Comparison of ENCODE assay signal across 8 cellular contexts in the genomic region with DNA sequence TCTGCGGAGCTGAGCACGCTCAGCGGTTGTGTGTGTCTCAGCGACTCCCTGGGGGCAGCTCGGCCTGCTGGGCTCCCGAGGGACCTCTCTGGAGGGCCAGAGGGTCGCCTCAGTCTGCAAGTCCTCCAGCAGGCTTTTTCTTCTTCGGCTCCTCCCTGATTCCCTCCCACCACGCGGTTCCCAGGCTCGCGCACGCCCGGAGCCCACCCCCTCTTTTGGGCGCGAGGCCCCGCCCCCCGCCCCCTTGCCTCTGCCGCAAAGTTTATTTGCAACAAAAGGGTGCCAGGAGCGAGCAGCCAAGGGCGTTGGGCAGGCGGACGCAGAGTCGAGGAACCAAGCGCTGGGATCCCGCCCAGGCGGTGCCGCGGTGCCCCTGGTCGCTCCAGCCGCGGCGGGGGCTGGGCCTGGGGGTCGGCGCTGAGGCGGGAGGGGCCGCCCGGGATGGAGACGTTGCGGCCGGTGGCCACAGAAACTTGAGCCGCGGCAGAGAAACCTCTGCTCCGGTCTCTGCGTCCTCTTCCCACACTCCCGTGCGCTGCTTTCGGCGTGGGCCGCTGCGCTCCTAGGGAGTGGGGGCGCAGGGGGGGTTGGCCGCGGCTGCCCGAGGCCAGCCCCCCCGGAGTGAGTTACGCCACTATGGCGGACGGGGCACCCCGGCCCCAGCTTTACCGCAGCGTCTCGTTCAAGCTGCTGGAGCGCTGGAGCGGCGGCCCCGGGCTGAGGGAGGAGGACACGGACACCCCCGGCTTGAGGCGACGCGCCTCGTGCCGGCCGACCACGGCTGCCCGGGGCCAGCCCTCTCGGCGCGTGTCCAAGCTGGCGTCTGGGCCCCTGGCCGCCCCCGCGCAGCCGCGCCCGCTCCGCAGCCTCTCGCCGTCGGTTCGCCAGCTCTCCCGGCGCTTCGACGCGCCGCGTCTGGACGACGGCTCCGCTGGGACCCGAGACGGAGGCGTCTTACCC. TPM values are rescaled to one million over a fixed set of nuclear protein-coding genes. Genes with fewer than 3 reads are reported as not detected.
A peak's percentile ranks its signal among the peaks of the same experiment; 100 is the strongest.
DNase-seq lines count a peak whose midpoint lies in the region; ATAC-seq and TF ChIP-seq lines count a peak whose summit lies in the region.

A gene with protein sequence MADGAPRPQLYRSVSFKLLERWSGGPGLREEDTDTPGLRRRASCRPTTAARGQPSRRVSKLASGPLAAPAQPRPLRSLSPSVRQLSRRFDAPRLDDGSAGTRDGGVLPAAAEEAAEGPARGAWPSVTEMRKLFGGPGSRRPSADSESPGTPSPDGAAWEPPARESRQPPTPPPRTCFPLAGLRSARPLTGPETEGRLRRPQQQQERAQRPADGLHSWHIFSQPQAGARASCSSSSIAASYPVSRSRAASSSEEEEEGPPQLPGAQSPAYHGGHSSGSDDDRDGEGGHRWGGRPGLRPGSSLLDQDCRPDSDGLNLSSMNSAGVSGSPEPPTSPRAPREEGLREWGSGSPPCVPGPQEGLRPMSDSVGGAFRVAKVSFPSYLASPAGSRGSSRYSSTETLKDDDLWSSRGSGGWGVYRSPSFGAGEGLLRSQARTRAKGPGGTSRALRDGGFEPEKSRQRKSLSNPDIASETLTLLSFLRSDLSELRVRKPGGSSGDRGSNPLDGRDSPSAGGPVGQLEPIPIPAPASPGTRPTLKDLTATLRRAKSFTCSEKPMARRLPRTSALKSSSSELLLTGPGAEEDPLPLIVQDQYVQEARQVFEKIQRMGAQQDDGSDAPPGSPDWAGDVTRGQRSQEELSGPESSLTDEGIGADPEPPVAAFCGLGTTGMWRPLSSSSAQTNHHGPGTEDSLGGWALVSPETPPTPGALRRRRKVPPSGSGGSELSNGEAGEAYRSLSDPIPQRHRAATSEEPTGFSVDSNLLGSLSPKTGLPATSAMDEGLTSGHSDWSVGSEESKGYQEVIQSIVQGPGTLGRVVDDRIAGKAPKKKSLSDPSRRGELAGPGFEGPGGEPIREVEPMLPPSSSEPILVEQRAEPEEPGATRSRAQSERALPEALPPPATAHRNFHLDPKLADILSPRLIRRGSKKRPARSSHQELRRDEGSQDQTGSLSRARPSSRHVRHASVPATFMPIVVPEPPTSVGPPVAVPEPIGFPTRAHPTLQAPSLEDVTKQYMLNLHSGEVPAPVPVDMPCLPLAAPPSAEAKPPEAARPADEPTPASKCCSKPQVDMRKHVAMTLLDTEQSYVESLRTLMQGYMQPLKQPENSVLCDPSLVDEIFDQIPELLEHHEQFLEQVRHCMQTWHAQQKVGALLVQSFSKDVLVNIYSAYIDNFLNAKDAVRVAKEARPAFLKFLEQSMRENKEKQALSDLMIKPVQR (N-terminal part only) (plus strand): TSS at position 274 of the 960 bp plus-strand sequence. CDS start 363 bp downstream, at position 637.

- peak within 1 kb of the TSS; percentile 99 for H2AFZ ChIP-seq in Karpas-422 (ENCODE audit: low read length)

- H3K4me1 ChIP-seq in Karpas-422 (ENCODE audit: low read length): peaks cover 14% of the 10 kb centered on the region

- H4K20me1 ChIP-seq in Karpas-422 (ENCODE audit: insufficient read depth, low read depth, low read length): no peaks in the 10 kb centered on the region

- no peak for TF ChIP-seq CTCF in brain microvascular endothelial cell (IDR thresholded peaks at IDR 0.05; ENCODE audit: low read depth, low read length, missing control alignments)

- H3K4me2 ChIP-seq in Karpas-422 (ENCODE audit: low read depth, low read length, poor library complexity, severe bottlenecking): peak within 1 kb of the TSS; percentile 99

- H3K9ac ChIP-seq in Karpas-422 (ENCODE audit: low read length): peak within 1 kb of the TSS; percentile 68

- H3K27ac ChIP-seq in Karpas-422 (ENCODE audit: low read length) (no peak within 1 kb of the TSS), brain microvascular endothelial cell (peak within 1 kb of the TSS; percentile 93)

- no peaks in the 10 kb centered on the region for H3K79me2 ChIP-seq in Karpas-422 (ENCODE audit: low read length)

- no peaks in the 10 kb centered on the region for H3K36me3 ChIP-seq in Karpas-422 (ENCODE audit: insufficient read depth, low read length)
- H3K36me3 ChIP-seq in brain microvascular endothelial cell (replicated peaks): no peaks in the 10 kb centered on the region

- no peaks in the 10 kb centered on the region for H3K9me2 ChIP-seq in Karpas-422 (replicated peaks; ENCODE audit: insufficient read depth, low read length)

- in situ Hi-C loops in brain microvascular endothelial cell (cut with HindIII; ENCODE audit: low pct_ligation_motif_present, low sequenced_read_pairs): no loop called here

- H3K9me3 ChIP-seq in Karpas-422 (ENCODE audit: low read length): no peaks in the 10 kb centered on the region

- DNase-seq in EL (peak; percentile 85), Karpas-422 (peak; percentile 81), brain microvascular endothelial cell (peak; percentile 61), hypothalamus (lab: John Stamatoyannopoulos, UW) (peak in 36 of 51 donors; percentile 36 to 83 (median 60)), retina (peak; percentile 79), OCI-M1 (lab: John Stamatoyannopoulos, UW) (no peak)

- H3K4me3 ChIP-seq in Karpas-422 (ENCODE audit: low read length): peak within 1 kb of the TSS; percentile 88
- peak within 1 kb of the TSS; percentile 70 for H3K4me3 ChIP-seq in brain microvascular endothelial cell (ENCODE audit: low read depth, low read length)

- peak; percentile 18 for ATAC-seq in GM21825 (IDR thresholded peaks at IDR 0.05; ENCODE audit: unreplicated experiment)
- peak; percentile 50 for ATAC-seq in SK-N-SH treated with all-trans-retinoic acid at 6 μM for 48 hours

- H3K27me3 ChIP-seq in Karpas-422 (ENCODE audit: low read length) (no peaks in the 10 kb centered on the region), brain microvascular endothelial cell (replicated peaks) (no peaks in the 10 kb centered on the region)

TF ChIP-seq in SK-N-SH treated with all-trans-retinoic acid at 6 μM for 48 hours, 23 proteins besides CTCF, POLR2A, EP300 and RAD21:
- TF ChIP-seq ZNF8 (CRISPR knock-in tag; IDR thresholded peaks at IDR 0.05): no peak
- TF ChIP-seq, protein P1, sequence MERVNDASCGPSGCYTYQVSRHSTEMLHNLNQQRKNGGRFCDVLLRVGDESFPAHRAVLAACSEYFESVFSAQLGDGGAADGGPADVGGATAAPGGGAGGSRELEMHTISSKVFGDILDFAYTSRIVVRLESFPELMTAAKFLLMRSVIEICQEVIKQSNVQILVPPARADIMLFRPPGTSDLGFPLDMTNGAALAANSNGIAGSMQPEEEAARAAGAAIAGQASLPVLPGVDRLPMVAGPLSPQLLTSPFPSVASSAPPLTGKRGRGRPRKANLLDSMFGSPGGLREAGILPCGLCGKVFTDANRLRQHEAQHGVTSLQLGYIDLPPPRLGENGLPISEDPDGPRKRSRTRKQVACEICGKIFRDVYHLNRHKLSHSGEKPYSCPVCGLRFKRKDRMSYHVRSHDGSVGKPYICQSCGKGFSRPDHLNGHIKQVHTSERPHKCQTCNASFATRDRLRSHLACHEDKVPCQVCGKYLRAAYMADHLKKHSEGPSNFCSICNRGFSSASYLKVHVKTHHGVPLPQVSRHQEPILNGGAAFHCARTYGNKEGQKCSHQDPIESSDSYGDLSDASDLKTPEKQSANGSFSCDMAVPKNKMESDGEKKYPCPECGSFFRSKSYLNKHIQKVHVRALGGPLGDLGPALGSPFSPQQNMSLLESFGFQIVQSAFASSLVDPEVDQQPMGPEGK (CRISPR knock-in tag; IDR thresholded peaks at IDR 0.05; ENCODE audit: borderline replicate concordance): peak; percentile 94

RNA-seq across cellular contexts. Expression of the gene that starts here (rescaled TPM):
- total RNA-seq in Karpas-422 (2014; rRNA removed; shearing (Covaris generic); ENCODE audit: low replicate concordance): 0.11 TPM in 1 of 2 replicates, not detected in the other

Comparison
In these comparisons a context has a peak if more than half of its experiments do, and no peak if none do; other contexts are left out.
1. Peak in DNase-seq, H3K4me3 ChIP-seq, H3K9ac ChIP-seq and H3K4me2 ChIP-seq in Karpas-422; RNA of the gene not detected or under 1 TPM.